Comparison of ENCODE assay signal across 8 cellular contexts in genomic region chr19:46487802-46488445, GRCh38. TPM values are rescaled to one million over a fixed set of nuclear protein-coding genes. Genes with fewer than 3 reads are reported as not detected.
DNase-seq lines count a peak whose midpoint lies in the region; ATAC-seq and TF ChIP-seq lines count a peak whose summit lies in the region.

No MANE protein-coding gene starts in this region.

- peaks cover 10% of the 10 kb centered on the region for H3K4me1 Mint-ChIP-seq in activated CD8-positive, alpha-beta T cell treated with anti-CD3 and anti-CD28 coated beads for 36 hours (ENCODE audit: low read depth)
- peaks cover 12 to 14% of the 10 kb centered on the region in 2 donors for H3K4me1 Mint-ChIP-seq in effector memory CD8-positive, alpha-beta T cell (ENCODE audit: low read depth in 2 of 2)

- H4K20me1 ChIP-seq in GM23248 (ENCODE audit: insufficient read depth): no peaks in the 10 kb centered on the region

- no peak overlapping the region for H3K27ac ChIP-seq in GM23248
- H3K27ac ChIP-seq in mesenchymal stem cell (ENCODE audit: low read length, poor library complexity, severe bottlenecking): no peak overlapping the region

- peak overlapping the region; percentile 47 for H3K4me3 ChIP-seq in AG04449 (ENCODE audit: low read depth, low read length)
- peak overlapping the region; percentile 69 for H3K4me3 ChIP-seq in GM23248
- peak overlapping the region in 1 of 2 experiments; percentile 80 for H3K4me3 ChIP-seq in mesenchymal stem cell (ENCODE audit: insufficient read depth in 1 of 2, low read depth in 1 of 2, low read length in 2 of 2)

- peak overlapping the region; percentile 67 for H2BK120ac ChIP-seq in mesenchymal stem cell (ENCODE audit: low read depth, low read length)

- H3K79me1 ChIP-seq in mesenchymal stem cell (replicated peaks; ENCODE audit: low read length, poor library complexity, severe bottlenecking): no peaks in the 10 kb centered on the region

- H3K9me3 ChIP-seq in GM23248 (ENCODE audit: low read depth): no peaks in the 10 kb centered on the region
- H3K9me3 ChIP-seq in mesenchymal stem cell (ENCODE audit: control insufficient read depth, low read length): no peaks in the 10 kb centered on the region

- H3K27me3 Mint-ChIP-seq in activated CD8-positive, alpha-beta T cell treated with anti-CD3 and anti-CD28 coated beads for 36 hours: peaks cover 67% of the 10 kb centered on the region
- peaks cover 69 to 99% of the 10 kb centered on the region in 2 donors for H3K27me3 Mint-ChIP-seq in effector memory CD8-positive, alpha-beta T cell

- H4K8ac ChIP-seq in mesenchymal stem cell (ENCODE audit: low read length): peak overlapping the region; percentile 91

- no peaks in the 10 kb centered on the region for H3K9me3 Mint-ChIP-seq in activated CD8-positive, alpha-beta T cell treated with anti-CD3 and anti-CD28 coated beads for 36 hours
- H3K9me3 Mint-ChIP-seq in effector memory CD8-positive, alpha-beta T cell: no peaks in the 10 kb centered on the region

- H3K27me3 ChIP-seq in GM23248 (replicated peaks; ENCODE audit: insufficient read depth) (no peaks in the 10 kb centered on the region), mesenchymal stem cell (ENCODE audit: control insufficient read depth in 1 of 2, insufficient read depth in 1 of 2, low read length in 2 of 2) (peaks cover 14 to 35% of the 10 kb centered on the region in 2 experiments)

- H3K9me2 ChIP-seq in GM23248 (ENCODE audit: insufficient read depth): no peaks in the 10 kb centered on the region

- H3K9ac ChIP-seq in GM23248 (peak overlapping the region; percentile 39), mesenchymal stem cell (ENCODE audit: low read length) (peak overlapping the region; percentile 89)

- H3K79me2 ChIP-seq in GM23248 (ENCODE audit: insufficient read depth): no peaks in the 10 kb centered on the region

- H3K23ac ChIP-seq in mesenchymal stem cell (ENCODE audit: low read length in 2 of 2): no peak overlapping the region

- H3F3A ChIP-seq in GM23248 (ENCODE audit: insufficient read depth): peaks cover 7% of the 10 kb centered on the region

- H3K14ac ChIP-seq in mesenchymal stem cell (ENCODE audit: low read length in 2 of 2): peak overlapping the region in 1 of 2 experiments; percentile 9

- no peak overlapping the region for H3K4ac ChIP-seq in mesenchymal stem cell (ENCODE audit: low read depth in 1 of 2, low read length in 2 of 2)

- intact Hi-C loops in activated CD8-positive, alpha-beta T cell treated with anti-CD3 and anti-CD28 coated beads for 36 hours (cut with micrococcal nuclease): loop anchor here (2.0 kb wide), 1 partner anchor 85 kb away; no protein-coding TSS in a partner anchor

- WGBS in GM23248 (ENCODE audit: low coverage in 1 of 2, low lambda C conversion rate in 2 of 2, missing lambda C conversion rate in 2 of 2), 2 experiments: 5 to 10% methylated on average over 27 to 38 of the region's 38 CpGs
- WGBS in mesenchymal stem cell: 12% methylated on average over 37 of the region's 38 CpGs

- no peak overlapping the region for H2BK5ac ChIP-seq in mesenchymal stem cell (ENCODE audit: low read depth, low read length, poor library complexity, severe bottlenecking)

- peak overlapping the region; percentile 97 for H3K4me2 ChIP-seq in GM23248 (ENCODE audit: unreplicated experiment)
- peak overlapping the region; percentile 85 for H3K4me2 ChIP-seq in mesenchymal stem cell (ENCODE audit: low read length, poor library complexity, severe bottlenecking)

- peak; percentile 80 for ATAC-seq in activated CD8-positive, alpha-beta T cell treated with anti-CD3 and anti-CD28 coated beads for 36 hours
- ATAC-seq in effector memory CD8-positive, alpha-beta T cell (replicated peaks): peak; percentile 70
- ATAC-seq in GM21526 (IDR thresholded peaks at IDR 0.05; ENCODE audit: low FRiP score, unreplicated experiment): no peak

- DNase-seq in AG04449 (ENCODE audit: low read depth, low spot score) (no peak), GM23248 (peak; percentile 85), NCI-H526 (lab: John Stamatoyannopoulos, UW) (peak; percentile 29 to 84), mesenchymal stem cell (peak; percentile 78)
- DNase-seq in activated CD8-positive, alpha-beta T cell treated with anti-CD3 and anti-CD28 coated beads for 36 hours: peak; percentile 83
- DNase-seq in effector memory CD8-positive, alpha-beta T cell: peak; percentile 72 to 82 (median 76)
- peak; percentile 73 for DNase-seq in stimulated activated CD8-positive, alpha-beta memory T cell treated with anti-CD3 and anti-CD28 coated beads, Interleukin-15, amount 100 ng/mL, for 1 hour (ENCODE audit: low read depth)

- H3K36me3 ChIP-seq in GM23248 (ENCODE audit: low read depth) (no peaks in the 10 kb centered on the region), mesenchymal stem cell (ENCODE audit: control insufficient read depth in 1 of 2, insufficient read depth in 2 of 2, low read depth in 1 of 2, low read length in 2 of 2) (no peaks in the 10 kb centered on the region)

- in situ Hi-C loops in GM23248 (cut with MboI): loop anchor here (5.0 to 10.0 kb wide), 2 partner anchors 86 to 203 kb away; no protein-coding TSS in a partner anchor

- H2AK5ac ChIP-seq in mesenchymal stem cell (ENCODE audit: low read length, severe bottlenecking): no peak overlapping the region

- H3K27ac Mint-ChIP-seq in activated CD8-positive, alpha-beta T cell treated with anti-CD3 and anti-CD28 coated beads for 36 hours: no peak overlapping the region
- no peak overlapping the region for H3K27ac Mint-ChIP-seq in effector memory CD8-positive, alpha-beta T cell

- H3K18ac ChIP-seq in mesenchymal stem cell (ENCODE audit: low read depth in 1 of 2, low read length in 2 of 2): peak overlapping the region; percentile 52 to 61

- H3K36me3 Mint-ChIP-seq in activated CD8-positive, alpha-beta T cell treated with anti-CD3 and anti-CD28 coated beads for 36 hours (ENCODE audit: low read depth): no peaks in the 10 kb centered on the region
- peaks cover 3% of the 10 kb centered on the region for H3K36me3 Mint-ChIP-seq in effector memory CD8-positive, alpha-beta T cell (ENCODE audit: insufficient read depth)

- POLR2A ChIA-PET in AG04449 (lab: Yijun Ruan, JAX): interaction anchor here (1.1 kb wide), 1 partner anchor 75 kb away, joined by 3 read pairs; the partner anchor contains the start of gene CCDC8
- POLR2A ChIA-PET in activated CD8-positive, alpha-beta T cell treated with anti-CD3 and anti-CD28 coated beads for 36 hours (lab: Charles Lee): interaction anchor here (0.8 kb wide), 1 partner anchor 23 kb away, joined by 3 read pairs; no protein-coding TSS in a partner anchor

- H4K91ac ChIP-seq in mesenchymal stem cell (ENCODE audit: low read length): no peak overlapping the region

- H2BK12ac ChIP-seq in mesenchymal stem cell (ENCODE audit: low read length in 2 of 2): no peak overlapping the region

- H2AFZ ChIP-seq in GM23248 (peak overlapping the region; percentile 78), mesenchymal stem cell (ENCODE audit: low read depth, low read length) (peak overlapping the region; percentile 33)

- H3K4me1 ChIP-seq in GM23248 (ENCODE audit: insufficient read depth) (peaks cover 6% of the 10 kb centered on the region), mesenchymal stem cell (ENCODE audit: control insufficient read depth, insufficient read depth, low read depth, low read length) (peaks cover 21% of the 10 kb centered on the region)

- H2BK15ac ChIP-seq in mesenchymal stem cell (ENCODE audit: low read depth, poor library complexity, severe bottlenecking): peak overlapping the region; percentile 73

- H3K4me3 Mint-ChIP-seq in activated CD8-positive, alpha-beta T cell treated with anti-CD3 and anti-CD28 coated beads for 36 hours: no peak overlapping the region
- H3K4me3 Mint-ChIP-seq in effector memory CD8-positive, alpha-beta T cell: no peak overlapping the region

- peak; percentile 95 for TF ChIP-seq CTCF in AG04449 (IDR thresholded peaks at IDR 0.05; ENCODE audit: insufficient read depth, low read length, missing control alignments)
- peak; percentile 87 for TF ChIP-seq CTCF in activated CD8-positive, alpha-beta T cell treated with anti-CD3 and anti-CD28 coated beads for 36 hours (IDR thresholded peaks at IDR 0.05)

- CTCF ChIA-PET in AG04449 (lab: Yijun Ruan, JAX): interaction anchor here (0.7 to 7.0 kb wide), 26 partner anchors 11 to 206 kb away, joined by 3 to 257 read pairs (median 5); partner anchors contain the start of genes CCDC8 and PPP5C
- CTCF ChIA-PET in activated CD8-positive, alpha-beta T cell treated with anti-CD3 and anti-CD28 coated beads for 36 hours (lab: Charles Lee): interaction anchor here (1.0 to 2.9 kb wide), 17 partner anchors 21 to 208 kb away, joined by 3 to 38 read pairs (median 6); no protein-coding TSS in a partner anchor

RNA-seq across cellular contexts. Expression of gene PNMA8B, which starts 7.7 kb away (rescaled TPM):
- total RNA-seq in GM23248 (2014; rRNA removed; shearing (Covaris generic)): 0.25 and 0.65 TPM in 2 replicates
- 0.13 and 0.20 TPM in 2 replicates for polyA plus RNA-seq in GM23248 (2016; fragmentation: Nextera tagmentation; extraction: Ambion mirVana)
- total RNA-seq in activated CD8-positive, alpha-beta T cell treated with anti-CD3 and anti-CD28 coated beads for 36 hours: not detected
- 0.86 TPM for polyA plus RNA-seq in mesenchymal stem cell (2013, experiment 1 of 2)
- polyA plus RNA-seq in mesenchymal stem cell (2013, experiment 2 of 2): 0.88 TPM

RNA-seq across cellular contexts. Expression of gene PNMA8A, which starts 16.6 kb away (rescaled TPM):
- total RNA-seq in GM23248 (2014; rRNA removed; shearing (Covaris generic)): 0.76 and 0.89 TPM in 2 replicates
- polyA plus RNA-seq in GM23248 (2016; fragmentation: Nextera tagmentation; extraction: Ambion mirVana): 0.26 and 0.56 TPM in 2 replicates
- total RNA-seq in activated CD8-positive, alpha-beta T cell treated with anti-CD3 and anti-CD28 coated beads for 36 hours: not detected
- polyA plus RNA-seq in mesenchymal stem cell (2013, experiment 1 of 2): 13.7 TPM
- 14.5 TPM for polyA plus RNA-seq in mesenchymal stem cell (2013, experiment 2 of 2)

RNA-seq across cellular contexts. Expression of gene PNMA8C, which starts 59.2 kb away (rescaled TPM):
- not detected in 2 replicates for total RNA-seq in GM23248 (2014; rRNA removed; shearing (Covaris generic))
- not detected in 2 replicates for polyA plus RNA-seq in GM23248 (2016; fragmentation: Nextera tagmentation; extraction: Ambion mirVana)
- total RNA-seq in activated CD8-positive, alpha-beta T cell treated with anti-CD3 and anti-CD28 coated beads for 36 hours: not detected
- polyA plus RNA-seq in mesenchymal stem cell (2013, experiment 1 of 2): 0.03 TPM
- polyA plus RNA-seq in mesenchymal stem cell (2013, experiment 2 of 2): 0.03 TPM
